1 cellular context compared by ENCODE assay signal in the genomic region with DNA sequence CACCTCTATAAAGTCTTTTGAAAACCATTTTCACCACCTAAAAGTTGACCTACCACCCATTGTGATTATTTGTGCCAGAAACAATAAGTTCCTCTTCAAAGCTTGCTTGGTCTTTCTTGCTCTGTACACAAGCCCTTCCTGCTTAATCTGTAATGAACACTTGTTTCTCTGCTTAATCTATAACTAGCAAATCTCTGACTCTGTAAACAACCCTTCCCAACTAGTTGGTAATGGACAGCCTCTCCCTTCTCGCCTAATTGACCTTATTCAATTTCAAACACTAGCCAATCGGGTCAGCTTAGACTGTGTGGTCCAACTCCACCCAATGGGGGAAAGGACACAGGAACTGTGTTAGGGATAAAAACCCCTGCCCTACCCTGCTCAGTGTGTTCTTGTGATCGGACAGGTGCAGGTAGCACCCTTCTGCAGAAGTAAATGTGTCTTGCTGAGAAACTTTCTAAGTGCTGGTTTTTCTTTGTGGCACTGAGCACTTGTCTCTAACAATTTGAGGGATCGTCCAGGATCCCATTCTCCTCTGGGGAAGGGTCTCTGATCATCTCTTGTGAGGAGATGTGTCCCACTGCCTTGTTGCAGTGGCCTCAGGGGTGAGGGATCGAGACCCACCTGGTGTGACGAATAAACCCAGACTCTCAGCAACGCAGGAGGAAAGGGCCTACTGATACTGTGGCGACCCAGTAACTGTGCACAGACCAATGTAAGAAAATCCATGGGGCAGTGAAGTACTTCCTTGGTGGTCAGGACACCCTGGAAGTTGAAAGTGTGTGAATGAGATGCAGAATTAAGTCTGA.
TF ChIP-seq lines count a peak whose summit lies in the region.

No MANE protein-coding gene starts in this region.

TF ChIP-seq in HepG2, 621 proteins besides CTCF, POLR2A, EP300 and RAD21 (continued from another document and continues in another):
- TF ChIP-seq, protein P1, sequence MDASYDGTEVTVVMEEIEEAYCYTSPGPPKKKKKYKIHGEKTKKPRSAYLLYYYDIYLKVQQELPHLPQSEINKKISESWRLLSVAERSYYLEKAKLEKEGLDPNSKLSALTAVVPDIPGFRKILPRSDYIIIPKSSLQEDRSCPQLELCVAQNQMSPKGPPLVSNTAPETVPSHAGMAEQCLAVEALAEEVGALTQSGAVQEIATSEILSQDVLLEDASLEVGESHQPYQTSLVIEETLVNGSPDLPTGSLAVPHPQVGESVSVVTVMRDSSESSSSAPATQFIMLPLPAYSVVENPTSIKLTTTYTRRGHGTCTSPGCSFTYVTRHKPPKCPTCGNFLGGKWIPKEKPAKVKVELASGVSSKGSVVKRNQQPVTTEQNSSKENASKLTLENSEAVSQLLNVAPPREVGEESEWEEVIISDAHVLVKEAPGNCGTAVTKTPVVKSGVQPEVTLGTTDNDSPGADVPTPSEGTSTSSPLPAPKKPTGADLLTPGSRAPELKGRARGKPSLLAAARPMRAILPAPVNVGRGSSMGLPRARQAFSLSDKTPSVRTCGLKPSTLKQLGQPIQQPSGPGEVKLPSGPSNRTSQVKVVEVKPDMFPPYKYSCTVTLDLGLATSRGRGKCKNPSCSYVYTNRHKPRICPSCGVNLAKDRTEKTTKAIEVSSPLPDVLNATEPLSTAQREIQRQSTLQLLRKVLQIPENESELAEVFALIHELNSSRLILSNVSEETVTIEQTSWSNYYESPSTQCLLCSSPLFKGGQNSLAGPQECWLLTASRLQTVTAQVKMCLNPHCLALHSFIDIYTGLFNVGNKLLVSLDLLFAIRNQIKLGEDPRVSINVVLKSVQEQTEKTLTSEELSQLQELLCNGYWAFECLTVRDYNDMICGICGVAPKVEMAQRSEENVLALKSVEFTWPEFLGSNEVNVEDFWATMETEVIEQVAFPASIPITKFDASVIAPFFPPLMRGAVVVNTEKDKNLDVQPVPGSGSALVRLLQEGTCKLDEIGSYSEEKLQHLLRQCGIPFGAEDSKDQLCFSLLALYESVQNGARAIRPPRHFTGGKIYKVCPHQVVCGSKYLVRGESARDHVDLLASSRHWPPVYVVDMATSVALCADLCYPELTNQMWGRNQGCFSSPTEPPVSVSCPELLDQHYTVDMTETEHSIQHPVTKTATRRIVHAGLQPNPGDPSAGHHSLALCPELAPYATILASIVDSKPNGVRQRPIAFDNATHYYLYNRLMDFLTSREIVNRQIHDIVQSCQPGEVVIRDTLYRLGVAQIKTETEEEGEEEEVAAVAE (CRISPR knock-in tag; IDR thresholded peaks at IDR 0.05; ENCODE audit: borderline replicate concordance), result peak; percentile 98
- TF ChIP-seq, protein P2, sequence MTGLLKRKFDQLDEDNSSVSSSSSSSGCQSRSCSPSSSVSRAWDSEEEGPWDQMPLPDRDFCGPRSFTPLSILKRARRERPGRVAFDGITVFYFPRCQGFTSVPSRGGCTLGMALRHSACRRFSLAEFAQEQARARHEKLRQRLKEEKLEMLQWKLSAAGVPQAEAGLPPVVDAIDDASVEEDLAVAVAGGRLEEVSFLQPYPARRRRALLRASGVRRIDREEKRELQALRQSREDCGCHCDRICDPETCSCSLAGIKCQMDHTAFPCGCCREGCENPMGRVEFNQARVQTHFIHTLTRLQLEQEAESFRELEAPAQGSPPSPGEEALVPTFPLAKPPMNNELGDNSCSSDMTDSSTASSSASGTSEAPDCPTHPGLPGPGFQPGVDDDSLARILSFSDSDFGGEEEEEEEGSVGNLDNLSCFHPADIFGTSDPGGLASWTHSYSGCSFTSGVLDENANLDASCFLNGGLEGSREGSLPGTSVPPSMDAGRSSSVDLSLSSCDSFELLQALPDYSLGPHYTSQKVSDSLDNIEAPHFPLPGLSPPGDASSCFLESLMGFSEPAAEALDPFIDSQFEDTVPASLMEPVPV (CRISPR knock-in tag; IDR thresholded peaks at IDR 0.05), result no peak
- no peak for TF ChIP-seq ZNF839 (CRISPR knock-in tag; IDR thresholded peaks at IDR 0.05; ENCODE audit: borderline replicate concordance)
- TF ChIP-seq CHD4 (IDR thresholded peaks at IDR 0.05; ENCODE audit: borderline replicate concordance, low read length), result no peak
- peak; percentile 14; the same call in 1 of the 2 replicates for TF ChIP-seq KDM6A (CRISPR knock-in tag; IDR thresholded peaks at IDR 0.05; ENCODE audit: low read depth)
- TF ChIP-seq ZKSCAN8 (CRISPR knock-in tag; IDR thresholded peaks at IDR 0.05; ENCODE audit: borderline replicate concordance), result peak; percentile 55; the same call in 1 of the 2 replicates
- TF ChIP-seq, protein P3, sequence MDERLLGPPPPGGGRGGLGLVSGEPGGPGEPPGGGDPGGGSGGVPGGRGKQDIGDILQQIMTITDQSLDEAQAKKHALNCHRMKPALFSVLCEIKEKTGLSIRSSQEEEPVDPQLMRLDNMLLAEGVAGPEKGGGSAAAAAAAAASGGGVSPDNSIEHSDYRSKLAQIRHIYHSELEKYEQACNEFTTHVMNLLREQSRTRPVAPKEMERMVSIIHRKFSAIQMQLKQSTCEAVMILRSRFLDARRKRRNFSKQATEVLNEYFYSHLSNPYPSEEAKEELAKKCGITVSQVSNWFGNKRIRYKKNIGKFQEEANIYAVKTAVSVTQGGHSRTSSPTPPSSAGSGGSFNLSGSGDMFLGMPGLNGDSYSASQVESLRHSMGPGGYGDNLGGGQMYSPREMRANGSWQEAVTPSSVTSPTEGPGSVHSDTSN (CRISPR knock-in tag; IDR thresholded peaks at IDR 0.05), result 0 out of 2 replicates have a peak, but pooled peaks have one; percentile 33
- no peak for TF ChIP-seq BRCA1 (CRISPR knock-in tag; IDR thresholded peaks at IDR 0.05)
- TF ChIP-seq ZNF331 (CRISPR knock-in tag; IDR thresholded peaks at IDR 0.05), result peak; percentile 66
- TF ChIP-seq, protein P4, sequence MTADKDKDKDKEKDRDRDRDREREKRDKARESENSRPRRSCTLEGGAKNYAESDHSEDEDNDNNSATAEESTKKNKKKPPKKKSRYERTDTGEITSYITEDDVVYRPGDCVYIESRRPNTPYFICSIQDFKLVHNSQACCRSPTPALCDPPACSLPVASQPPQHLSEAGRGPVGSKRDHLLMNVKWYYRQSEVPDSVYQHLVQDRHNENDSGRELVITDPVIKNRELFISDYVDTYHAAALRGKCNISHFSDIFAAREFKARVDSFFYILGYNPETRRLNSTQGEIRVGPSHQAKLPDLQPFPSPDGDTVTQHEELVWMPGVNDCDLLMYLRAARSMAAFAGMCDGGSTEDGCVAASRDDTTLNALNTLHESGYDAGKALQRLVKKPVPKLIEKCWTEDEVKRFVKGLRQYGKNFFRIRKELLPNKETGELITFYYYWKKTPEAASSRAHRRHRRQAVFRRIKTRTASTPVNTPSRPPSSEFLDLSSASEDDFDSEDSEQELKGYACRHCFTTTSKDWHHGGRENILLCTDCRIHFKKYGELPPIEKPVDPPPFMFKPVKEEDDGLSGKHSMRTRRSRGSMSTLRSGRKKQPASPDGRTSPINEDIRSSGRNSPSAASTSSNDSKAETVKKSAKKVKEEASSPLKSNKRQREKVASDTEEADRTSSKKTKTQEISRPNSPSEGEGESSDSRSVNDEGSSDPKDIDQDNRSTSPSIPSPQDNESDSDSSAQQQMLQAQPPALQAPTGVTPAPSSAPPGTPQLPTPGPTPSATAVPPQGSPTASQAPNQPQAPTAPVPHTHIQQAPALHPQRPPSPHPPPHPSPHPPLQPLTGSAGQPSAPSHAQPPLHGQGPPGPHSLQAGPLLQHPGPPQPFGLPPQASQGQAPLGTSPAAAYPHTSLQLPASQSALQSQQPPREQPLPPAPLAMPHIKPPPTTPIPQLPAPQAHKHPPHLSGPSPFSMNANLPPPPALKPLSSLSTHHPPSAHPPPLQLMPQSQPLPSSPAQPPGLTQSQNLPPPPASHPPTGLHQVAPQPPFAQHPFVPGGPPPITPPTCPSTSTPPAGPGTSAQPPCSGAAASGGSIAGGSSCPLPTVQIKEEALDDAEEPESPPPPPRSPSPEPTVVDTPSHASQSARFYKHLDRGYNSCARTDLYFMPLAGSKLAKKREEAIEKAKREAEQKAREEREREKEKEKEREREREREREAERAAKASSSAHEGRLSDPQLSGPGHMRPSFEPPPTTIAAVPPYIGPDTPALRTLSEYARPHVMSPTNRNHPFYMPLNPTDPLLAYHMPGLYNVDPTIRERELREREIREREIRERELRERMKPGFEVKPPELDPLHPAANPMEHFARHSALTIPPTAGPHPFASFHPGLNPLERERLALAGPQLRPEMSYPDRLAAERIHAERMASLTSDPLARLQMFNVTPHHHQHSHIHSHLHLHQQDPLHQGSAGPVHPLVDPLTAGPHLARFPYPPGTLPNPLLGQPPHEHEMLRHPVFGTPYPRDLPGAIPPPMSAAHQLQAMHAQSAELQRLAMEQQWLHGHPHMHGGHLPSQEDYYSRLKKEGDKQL (CRISPR knock-in tag; IDR thresholded peaks at IDR 0.05; ENCODE audit: low read depth), result peak; percentile 82
- TF ChIP-seq, protein P5, sequence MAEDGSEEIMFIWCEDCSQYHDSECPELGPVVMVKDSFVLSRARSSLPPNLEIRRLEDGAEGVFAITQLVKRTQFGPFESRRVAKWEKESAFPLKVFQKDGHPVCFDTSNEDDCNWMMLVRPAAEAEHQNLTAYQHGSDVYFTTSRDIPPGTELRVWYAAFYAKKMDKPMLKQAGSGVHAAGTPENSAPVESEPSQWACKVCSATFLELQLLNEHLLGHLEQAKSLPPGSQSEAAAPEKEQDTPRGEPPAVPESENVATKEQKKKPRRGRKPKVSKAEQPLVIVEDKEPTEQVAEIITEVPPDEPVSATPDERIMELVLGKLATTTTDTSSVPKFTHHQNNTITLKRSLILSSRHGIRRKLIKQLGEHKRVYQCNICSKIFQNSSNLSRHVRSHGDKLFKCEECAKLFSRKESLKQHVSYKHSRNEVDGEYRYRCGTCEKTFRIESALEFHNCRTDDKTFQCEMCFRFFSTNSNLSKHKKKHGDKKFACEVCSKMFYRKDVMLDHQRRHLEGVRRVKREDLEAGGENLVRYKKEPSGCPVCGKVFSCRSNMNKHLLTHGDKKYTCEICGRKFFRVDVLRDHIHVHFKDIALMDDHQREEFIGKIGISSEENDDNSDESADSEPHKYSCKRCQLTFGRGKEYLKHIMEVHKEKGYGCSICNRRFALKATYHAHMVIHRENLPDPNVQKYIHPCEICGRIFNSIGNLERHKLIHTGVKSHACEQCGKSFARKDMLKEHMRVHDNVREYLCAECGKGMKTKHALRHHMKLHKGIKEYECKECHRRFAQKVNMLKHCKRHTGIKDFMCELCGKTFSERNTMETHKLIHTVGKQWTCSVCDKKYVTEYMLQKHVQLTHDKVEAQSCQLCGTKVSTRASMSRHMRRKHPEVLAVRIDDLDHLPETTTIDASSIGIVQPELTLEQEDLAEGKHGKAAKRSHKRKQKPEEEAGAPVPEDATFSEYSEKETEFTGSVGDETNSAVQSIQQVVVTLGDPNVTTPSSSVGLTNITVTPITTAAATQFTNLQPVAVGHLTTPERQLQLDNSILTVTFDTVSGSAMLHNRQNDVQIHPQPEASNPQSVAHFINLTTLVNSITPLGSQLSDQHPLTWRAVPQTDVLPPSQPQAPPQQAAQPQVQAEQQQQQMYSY (CRISPR knock-in tag; IDR thresholded peaks at IDR 0.05), result no peak
- TF ChIP-seq TBL1XR1 (IDR thresholded peaks at IDR 0.05; ENCODE audit: borderline replicate concordance, low read length, partially characterized antibody), result no peak
- no peak for TF ChIP-seq ZNF777 (CRISPR knock-in tag; IDR thresholded peaks at IDR 0.05)
- TF ChIP-seq HNF4A (CRISPR knock-in tag; IDR thresholded peaks at IDR 0.05), result peak; percentile 40; the same call in 1 of the 2 replicates
- peak; percentile 54; the same call in 1 of the 2 replicates for TF ChIP-seq NFIC (IDR thresholded peaks at IDR 0.05; ENCODE audit: low read length)
- TF ChIP-seq ZFP36 (IDR thresholded peaks at IDR 0.05; ENCODE audit: borderline replicate concordance, low read depth, low read length, partially characterized antibody), result no peak
- TF ChIP-seq, protein P6, sequence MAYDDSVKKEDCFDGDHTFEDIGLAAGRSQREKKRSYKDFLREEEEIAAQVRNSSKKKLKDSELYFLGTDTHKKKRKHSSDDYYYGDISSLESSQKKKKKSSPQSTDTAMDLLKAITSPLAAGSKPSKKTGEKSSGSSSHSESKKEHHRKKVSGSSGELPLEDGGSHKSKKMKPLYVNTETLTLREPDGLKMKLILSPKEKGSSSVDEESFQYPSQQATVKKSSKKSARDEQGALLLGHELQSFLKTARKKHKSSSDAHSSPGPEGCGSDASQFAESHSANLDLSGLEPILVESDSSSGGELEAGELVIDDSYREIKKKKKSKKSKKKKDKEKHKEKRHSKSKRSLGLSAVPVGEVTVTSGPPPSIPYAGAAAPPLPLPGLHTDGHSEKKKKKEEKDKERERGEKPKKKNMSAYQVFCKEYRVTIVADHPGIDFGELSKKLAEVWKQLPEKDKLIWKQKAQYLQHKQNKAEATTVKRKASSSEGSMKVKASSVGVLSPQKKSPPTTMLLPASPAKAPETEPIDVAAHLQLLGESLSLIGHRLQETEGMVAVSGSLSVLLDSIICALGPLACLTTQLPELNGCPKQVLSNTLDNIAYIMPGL (CRISPR knock-in tag; IDR thresholded peaks at IDR 0.05; ENCODE audit: borderline replicate concordance in 1 of 2, low read depth in 1 of 2), result 0 out of 4 replicates have a peak, but pooled peaks of 1 of the 2 experiments have one; percentile 48
- peak; percentile 75; the same call in 1 of the 2 replicates for TF ChIP-seq FOXK2 (IDR thresholded peaks at IDR 0.05)
- TF ChIP-seq, protein P7, sequence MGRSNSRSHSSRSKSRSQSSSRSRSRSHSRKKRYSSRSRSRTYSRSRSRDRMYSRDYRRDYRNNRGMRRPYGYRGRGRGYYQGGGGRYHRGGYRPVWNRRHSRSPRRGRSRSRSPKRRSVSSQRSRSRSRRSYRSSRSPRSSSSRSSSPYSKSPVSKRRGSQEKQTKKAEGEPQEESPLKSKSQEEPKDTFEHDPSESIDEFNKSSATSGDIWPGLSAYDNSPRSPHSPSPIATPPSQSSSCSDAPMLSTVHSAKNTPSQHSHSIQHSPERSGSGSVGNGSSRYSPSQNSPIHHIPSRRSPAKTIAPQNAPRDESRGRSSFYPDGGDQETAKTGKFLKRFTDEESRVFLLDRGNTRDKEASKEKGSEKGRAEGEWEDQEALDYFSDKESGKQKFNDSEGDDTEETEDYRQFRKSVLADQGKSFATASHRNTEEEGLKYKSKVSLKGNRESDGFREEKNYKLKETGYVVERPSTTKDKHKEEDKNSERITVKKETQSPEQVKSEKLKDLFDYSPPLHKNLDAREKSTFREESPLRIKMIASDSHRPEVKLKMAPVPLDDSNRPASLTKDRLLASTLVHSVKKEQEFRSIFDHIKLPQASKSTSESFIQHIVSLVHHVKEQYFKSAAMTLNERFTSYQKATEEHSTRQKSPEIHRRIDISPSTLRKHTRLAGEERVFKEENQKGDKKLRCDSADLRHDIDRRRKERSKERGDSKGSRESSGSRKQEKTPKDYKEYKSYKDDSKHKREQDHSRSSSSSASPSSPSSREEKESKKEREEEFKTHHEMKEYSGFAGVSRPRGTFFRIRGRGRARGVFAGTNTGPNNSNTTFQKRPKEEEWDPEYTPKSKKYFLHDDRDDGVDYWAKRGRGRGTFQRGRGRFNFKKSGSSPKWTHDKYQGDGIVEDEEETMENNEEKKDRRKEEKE (IDR thresholded peaks at IDR 0.05), result no peak
- no peak for TF ChIP-seq ZNF577 (CRISPR knock-in tag; IDR thresholded peaks at IDR 0.05; ENCODE audit: borderline replicate concordance, low read depth)
- TF ChIP-seq, protein P8, sequence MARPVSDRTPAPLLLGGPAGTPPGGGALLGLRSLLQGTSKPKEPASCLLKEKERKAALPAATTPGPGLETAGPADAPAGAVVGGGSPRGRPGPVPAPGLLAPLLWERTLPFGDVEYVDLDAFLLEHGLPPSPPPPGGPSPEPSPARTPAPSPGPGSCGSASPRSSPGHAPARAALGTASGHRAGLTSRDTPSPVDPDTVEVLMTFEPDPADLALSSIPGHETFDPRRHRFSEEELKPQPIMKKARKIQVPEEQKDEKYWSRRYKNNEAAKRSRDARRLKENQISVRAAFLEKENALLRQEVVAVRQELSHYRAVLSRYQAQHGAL (CRISPR knock-in tag; IDR thresholded peaks at IDR 0.05; ENCODE audit: not compliant biosample characterization), result no peak
- TF ChIP-seq GATAD2A (CRISPR knock-in tag; IDR thresholded peaks at IDR 0.05), result peak; percentile 84
- TF ChIP-seq MED1 (CRISPR knock-in tag; IDR thresholded peaks at IDR 0.05), result peak; percentile 84
- peak; percentile 46; the same call in 1 of the 2 replicates for TF ChIP-seq ZNF747 (CRISPR knock-in tag; IDR thresholded peaks at IDR 0.05; ENCODE audit: borderline replicate concordance)
- TF ChIP-seq NR2F2 (IDR thresholded peaks at IDR 0.05; ENCODE audit: borderline replicate concordance, low read depth), result peak; percentile 86
- TF ChIP-seq CEBPG (CRISPR knock-in tag; IDR thresholded peaks at IDR 0.05), result 0 out of 2 replicates have a peak, but pooled peaks have one; percentile 15
